29 cellular contexts compared by ENCODE assay signal in the genomic region with DNA sequence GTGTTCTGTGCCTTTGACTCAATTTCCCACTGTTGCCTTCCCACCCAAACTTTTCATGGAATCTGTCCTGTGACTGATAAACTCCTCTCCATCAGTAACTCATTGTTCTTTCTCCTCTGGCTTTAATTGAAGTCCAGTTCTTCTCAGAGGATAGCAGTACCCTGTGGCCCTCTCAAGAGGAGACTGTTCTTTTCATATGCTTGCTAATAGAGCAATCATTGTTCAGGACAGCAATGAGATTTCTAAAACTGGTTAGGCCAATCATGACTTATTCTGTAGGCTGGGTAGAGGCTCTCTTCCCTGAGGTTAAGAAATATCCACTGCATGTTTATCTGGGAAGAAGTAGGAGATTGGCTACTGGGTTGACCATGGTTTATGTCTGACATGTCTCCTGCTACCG.
"Had no signal": no experiment of that assay in that cellular context is flagged by ENCODE, and none has a peak within 500 bp of the region (broad histone marks: within the 10 kb centered on the region; RNA-seq: fewer than 3 reads in every experiment).

No MANE protein-coding gene starts in this region.

- H3K9me3 ChIP-seq: left ventricle myocardium inferior, mucosa of descending colon, neutrophil, right atrium auricular region, right lobe of liver, tibial nerve, uterus had no signal

- H3K27me3 ChIP-seq: right atrium auricular region, right lobe of liver, tibial nerve, uterus had no signal

- H3K27ac Mint-ChIP-seq: immature natural killer cell; memory B cell; naive thymus-derived CD4-positive, alpha-beta T cell; natural killer cell treated with Interleukin-12 subunit alpha and Interleukin-12 subunit beta and Interleukin-15 and Interleukin-18, amount 100 ng/mL, for 72 hours; progenitor cell of endocrine pancreas; stimulated activated memory B cell treated with anti-CD40 and anti-IgM and Interleukin-4, amounts not matched to agents 10 μg/mL and 1 μg/mL and 100 μg/mL, for 72 hours; stimulated activated naive CD8-positive, alpha-beta T cell treated with anti-CD3 and anti-CD28 coated beads, Interleukin-15, amount 100 ng/mL, for 72 hours; type B pancreatic cell had no signal

- H3K4me1 Mint-ChIP-seq: immature natural killer cell; memory B cell; naive thymus-derived CD4-positive, alpha-beta T cell; stimulated activated memory B cell treated with anti-CD40 and anti-IgM and Interleukin-4, amounts not matched to agents 10 μg/mL and 1 μg/mL and 100 μg/mL, for 72 hours; stimulated activated naive CD8-positive, alpha-beta T cell treated with anti-CD3 and anti-CD28 coated beads, Interleukin-15, amount 100 ng/mL, for 72 hours had no signal

- H3K27ac ChIP-seq: left ventricle myocardium inferior, neutrophil, parathyroid adenoma, right atrium auricular region, right lobe of liver, tibial nerve, uterus had no signal

- H3K9me3 Mint-ChIP-seq: natural killer cell treated with Interleukin-12 subunit alpha and Interleukin-12 subunit beta and Interleukin-15 and Interleukin-18, amount 100 ng/mL, for 72 hours had no signal

- H3K4me3 ChIP-seq: left ventricle myocardium inferior, lung, mucosa of descending colon, right atrium auricular region, right lobe of liver, smooth muscle cell, tibial nerve, uterus had no signal

- H3K36me3 Mint-ChIP-seq: immature natural killer cell; natural killer cell treated with Interleukin-12 subunit alpha and Interleukin-12 subunit beta and Interleukin-15 and Interleukin-18, amount 100 ng/mL, for 72 hours; type B pancreatic cell had no signal

- ATAC-seq: mucosa of descending colon; naive thymus-derived CD4-positive, alpha-beta T cell; natural killer cell treated with Interleukin-12 subunit alpha and Interleukin-12 subunit beta and Interleukin-15 and Interleukin-18, amount 100 ng/mL, for 72 hours; right lobe of liver; stimulated activated memory B cell treated with anti-CD40 and anti-IgM and Interleukin-4, amounts not matched to agents 10 μg/mL and 1 μg/mL and 100 μg/mL, for 72 hours; stimulated activated naive CD8-positive, alpha-beta T cell treated with anti-CD3 and anti-CD28 coated beads, Interleukin-15, amount 100 ng/mL, for 72 hours had no signal

- DNase-seq: hypothalamus; immature natural killer cell; kidney; left ventricle myocardium inferior; midbrain; mucosa of descending colon; naive thymus-derived CD4-positive, alpha-beta T cell; occipital lobe; right lobe of liver; stimulated activated CD4-positive, alpha-beta T cell treated with anti-CD3 and anti-CD28 coated beads, Interleukin-1b, Interleukin-23, amount 100 ng/mL, for 48 hours; stimulated activated CD4-positive, alpha-beta T cell treated with anti-CD3 and anti-CD28 coated beads, Interleukin-2, amount 100 ng/mL, for 48 hours; stimulated activated CD4-positive, alpha-beta T cell treated with anti-CD3 and anti-CD28 coated beads, Interleukin-4, amount 100 ng/mL, for 4 hours; stimulated activated CD8-positive, alpha-beta memory T cell treated with anti-CD3 and anti-CD28 coated beads, Interleukin-4, amount 100 ng/mL, for 48 hours; stimulated activated naive CD4-positive, alpha-beta T cell treated with Interleukin-2 at 50 U/mL for 16 hours; stimulated activated naive CD8-positive, alpha-beta T cell treated with anti-CD3 and anti-CD28 coated beads, Interleukin-15, amount 100 ng/mL, for 72 hours; substantia nigra; uterus had no signal

- H3K4me1 ChIP-seq: left ventricle myocardium inferior, parathyroid adenoma, right atrium auricular region, right lobe of liver, tibial nerve, uterus had no signal

- H3K4me3 Mint-ChIP-seq: immature natural killer cell; memory B cell; natural killer cell treated with Interleukin-12 subunit alpha and Interleukin-12 subunit beta and Interleukin-15 and Interleukin-18, amount 100 ng/mL, for 72 hours; neural crest cell; stimulated activated memory B cell treated with anti-CD40 and anti-IgM and Interleukin-4, amounts not matched to agents 10 μg/mL and 1 μg/mL and 100 μg/mL, for 72 hours; stimulated activated naive CD8-positive, alpha-beta T cell treated with anti-CD3 and anti-CD28 coated beads, Interleukin-15, amount 100 ng/mL, for 72 hours; type B pancreatic cell had no signal

- H3K36me3 ChIP-seq: left ventricle myocardium inferior, neutrophil, right atrium auricular region, right lobe of liver, tibial nerve, uterus had no signal
